In the genomic region with DNA sequence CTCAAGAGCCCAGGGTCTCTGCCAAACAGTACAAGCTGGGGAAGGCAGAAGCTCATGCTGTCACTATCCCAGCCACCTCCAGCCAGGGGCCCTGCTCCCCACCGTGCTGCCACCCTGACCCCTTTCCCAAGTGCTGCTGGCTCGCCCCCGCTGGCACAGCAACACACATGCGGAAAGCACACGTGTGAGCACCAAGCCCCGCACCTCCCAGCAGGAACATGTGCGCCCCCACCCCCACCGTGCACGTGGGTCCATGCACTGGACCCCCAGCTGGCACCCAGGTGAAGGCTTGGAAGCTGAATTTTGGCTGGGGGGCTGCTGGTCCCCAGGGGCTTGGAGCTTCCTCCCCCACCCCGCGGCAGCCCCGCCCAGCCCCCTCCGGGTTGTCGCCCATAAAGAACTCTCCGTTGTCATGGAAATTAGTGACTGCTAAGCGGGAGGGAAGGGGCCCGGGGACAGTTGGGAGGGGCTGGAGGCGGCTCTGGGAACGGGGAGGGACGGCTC, we compare ENCODE assay signal across 12 cellular contexts. TPM values are rescaled to one million over a fixed set of nuclear protein-coding genes. Genes with fewer than 3 reads are reported as not detected.
DNase-seq lines count a peak whose midpoint lies in the region; ATAC-seq and TF ChIP-seq lines count a peak whose summit lies in the region.
"Had no signal": no experiment of that assay in that cellular context is flagged by ENCODE, and none has a peak within 500 bp of the region (broad histone marks: within the 10 kb centered on the region; RNA-seq: fewer than 3 reads in every experiment).

No MANE protein-coding gene starts in this region.

- H3K27me3 ChIP-seq in ACC112 (ENCODE audit: insufficient read depth, low read length) (peaks cover 70% of the 10 kb centered on the region), DOHH2 (ENCODE audit: control insufficient read depth, low read length) (peaks cover 60% of the 10 kb centered on the region)

- H3K27me3 Mint-ChIP-seq in activated T-helper 1 cell treated with anti-CD3 and anti-CD28 coated beads, Interleukin-12 subunit alpha, Interleukin-12 subunit beta, Interleukin-2, Interleukin-4 antibody, amounts not matched to agents 30 ng/mL and 10 ng/mL and 1 ng/mL, durations not matched to agents 14 hours and 24 hours and 36 hours (ENCODE audit: insufficient read depth), result peaks cover 33% of the 10 kb centered on the region

- no peak overlapping the region for H2AFZ ChIP-seq in ACC112 (ENCODE audit: low read length, unreplicated experiment)

- H3K4me2 ChIP-seq in DOHH2 (ENCODE audit: low read length), result peak overlapping the region; percentile 82

- no peaks in the 10 kb centered on the region for H3K36me3 ChIP-seq in ACC112 (ENCODE audit: insufficient read depth, low read length)
- no peaks in the 10 kb centered on the region for H3K36me3 ChIP-seq in DOHH2 (ENCODE audit: control insufficient read depth, low read length)
- no peaks in the 10 kb centered on the region for H3K36me3 ChIP-seq in mesodermal cell (ENCODE audit: control insufficient read depth, insufficient read depth, low read length)
- H3K36me3 ChIP-seq: right atrium auricular region had no signal

- 0 to 4% methylated on average over 9 to 20 of the region's 20 CpGs for WGBS in mesodermal cell (ENCODE audit: insufficient coverage in 2 of 2), 2 experiments

- H3K4me1 Mint-ChIP-seq in activated T-helper 1 cell treated with anti-CD3 and anti-CD28 coated beads, Interleukin-12 subunit alpha, Interleukin-12 subunit beta, Interleukin-2, Interleukin-4 antibody, amounts not matched to agents 30 ng/mL and 10 ng/mL and 1 ng/mL, durations not matched to agents 14 hours and 24 hours and 36 hours (ENCODE audit: low read depth), result no peaks in the 10 kb centered on the region

- no peak overlapping the region for H3K27ac ChIP-seq in ACC112 (ENCODE audit: low read depth, low read length)
- no peak overlapping the region for H3K27ac ChIP-seq in DOHH2 (ENCODE audit: low read depth, low read length)
- H3K27ac ChIP-seq in mesodermal cell (ENCODE audit: low read depth, low read length, severe bottlenecking), result no peak overlapping the region
- H3K27ac ChIP-seq: right atrium auricular region had no signal

- no peak for ATAC-seq in GM21390 (IDR thresholded peaks at IDR 0.05; ENCODE audit: unreplicated experiment)
- ATAC-seq in HG03378 (IDR thresholded peaks at IDR 0.05; ENCODE audit: unreplicated experiment), result no peak
- no peak for ATAC-seq in HG03521 (IDR thresholded peaks at IDR 0.05; ENCODE audit: unreplicated experiment)

- no peaks in the 10 kb centered on the region for H3K9me3 Mint-ChIP-seq in activated T-helper 1 cell treated with anti-CD3 and anti-CD28 coated beads, Interleukin-12 subunit alpha, Interleukin-12 subunit beta, Interleukin-2, Interleukin-4 antibody, amounts not matched to agents 30 ng/mL and 10 ng/mL and 1 ng/mL, durations not matched to agents 14 hours and 24 hours and 36 hours

- no peaks in the 10 kb centered on the region for H3K9me2 ChIP-seq in DOHH2 (replicated peaks; ENCODE audit: control insufficient read depth, low read length)

- DNase-seq in activated T-helper 1 cell treated with anti-CD3 and anti-CD28 coated beads, Interleukin-12 subunit alpha, Interleukin-12 subunit beta, Interleukin-2, Interleukin-4 antibody, amounts not matched to agents 30 ng/mL and 10 ng/mL and 1 ng/mL, durations not matched to agents 14 hours and 24 hours and 36 hours (ENCODE audit: low spot score), result no peak
- DNase-seq in activated CD8-positive, alpha-beta memory T cell treated with anti-CD3 and anti-CD28 coated beads for 24 hours, result no peak
- DNase-seq: foreskin melanocyte, SHP77 had no signal

- H3K4me1 ChIP-seq in ACC112 (ENCODE audit: control insufficient read depth, insufficient read depth, low read length, unreplicated experiment) (no peaks in the 10 kb centered on the region), DOHH2 (ENCODE audit: control insufficient read depth, low read length) (peaks cover 16% of the 10 kb centered on the region), mesodermal cell (ENCODE audit: control insufficient read depth, insufficient read depth, low read length, poor library complexity, severe bottlenecking) (peaks cover 17% of the 10 kb centered on the region)

- H3K9me3 ChIP-seq in DOHH2 (ENCODE audit: control insufficient read depth, insufficient read depth, low read length), result no peaks in the 10 kb centered on the region
- H3K9me3 ChIP-seq in mesodermal cell (ENCODE audit: control insufficient read depth, low read length), result no peaks in the 10 kb centered on the region
- H3K9me3 ChIP-seq: right atrium auricular region had no signal

- no peaks in the 10 kb centered on the region for H4K20me1 ChIP-seq in DOHH2 (ENCODE audit: control insufficient read depth, insufficient read depth, low read depth, low read length)

- H3K27ac Mint-ChIP-seq in activated T-helper 1 cell treated with anti-CD3 and anti-CD28 coated beads, Interleukin-12 subunit alpha, Interleukin-12 subunit beta, Interleukin-2, Interleukin-4 antibody, amounts not matched to agents 30 ng/mL and 10 ng/mL and 1 ng/mL, durations not matched to agents 14 hours and 24 hours and 36 hours, result no peak overlapping the region

- no peaks in the 10 kb centered on the region for H3F3A ChIP-seq in DOHH2 (ENCODE audit: control insufficient read depth, insufficient read depth)

- H3K36me3 Mint-ChIP-seq in activated T-helper 1 cell treated with anti-CD3 and anti-CD28 coated beads, Interleukin-12 subunit alpha, Interleukin-12 subunit beta, Interleukin-2, Interleukin-4 antibody, amounts not matched to agents 30 ng/mL and 10 ng/mL and 1 ng/mL, durations not matched to agents 14 hours and 24 hours and 36 hours (ENCODE audit: low read depth), result no peaks in the 10 kb centered on the region

- H3K79me2 ChIP-seq in ACC112 (ENCODE audit: control insufficient read depth, insufficient read depth, low read length, unreplicated experiment) (no peaks in the 10 kb centered on the region), DOHH2 (ENCODE audit: control insufficient read depth, low read length) (no peaks in the 10 kb centered on the region)

- no peak for TF ChIP-seq CTCF in DOHH2 (IDR thresholded peaks at IDR 0.05; ENCODE audit: low read depth, low read length, poor library complexity, severe bottlenecking)

- H3K4me3 ChIP-seq in ACC112 (ENCODE audit: low read depth, low read length) (peak overlapping the region; percentile 15; the same call in 1 of the 2 replicates), DOHH2 (ENCODE audit: low read length) (peak overlapping the region; percentile 64), mesodermal cell (ENCODE audit: extremely low read depth, insufficient read depth, low read length, poor library complexity, severe bottlenecking) (peak overlapping the region; percentile 37)

- H3K4me3 Mint-ChIP-seq in activated T-helper 1 cell treated with anti-CD3 and anti-CD28 coated beads, Interleukin-12 subunit alpha, Interleukin-12 subunit beta, Interleukin-2, Interleukin-4 antibody, amounts not matched to agents 30 ng/mL and 10 ng/mL and 1 ng/mL, durations not matched to agents 14 hours and 24 hours and 36 hours, result peak overlapping the region; percentile 42

- intact Hi-C loops in activated T-helper 1 cell treated with anti-CD3 and anti-CD28 coated beads, Interleukin-12 subunit alpha, Interleukin-12 subunit beta, Interleukin-2, Interleukin-4 antibody, amounts not matched to agents 30 ng/mL and 10 ng/mL and 1 ng/mL, durations not matched to agents 14 hours and 24 hours and 36 hours (cut with micrococcal nuclease), result loop anchor here (1.0 kb wide), 1 partner anchor 13 kb away; the partner anchor contains the start of gene TRAIP

RNA-seq across cellular contexts. Expression of gene CAMKV, which starts 0.7 kb away (rescaled TPM):
- 0.96 and 1.0 TPM in 2 replicates for total RNA-seq in activated T-helper 1 cell treated with anti-CD3 and anti-CD28 coated beads, Interleukin-12 subunit alpha, Interleukin-12 subunit beta, Interleukin-2, Interleukin-4 antibody, amounts not matched to agents 30 ng/mL and 10 ng/mL and 1 ng/mL, durations not matched to agents 14 hours and 24 hours and 36 hours
- 6.3 TPM for polyA plus RNA-seq in mesodermal cell (2013, experiment 1 of 2)
- 3.4 TPM for polyA plus RNA-seq in mesodermal cell (2013, experiment 2 of 2)
- total RNA-seq: right atrium auricular region had no signal

RNA-seq across cellular contexts. Expression of gene TRAIP, which starts 12.6 kb away (rescaled TPM):
- 26.5 and 27.9 TPM in 2 replicates for total RNA-seq in activated T-helper 1 cell treated with anti-CD3 and anti-CD28 coated beads, Interleukin-12 subunit alpha, Interleukin-12 subunit beta, Interleukin-2, Interleukin-4 antibody, amounts not matched to agents 30 ng/mL and 10 ng/mL and 1 ng/mL, durations not matched to agents 14 hours and 24 hours and 36 hours
- 11.2 TPM for polyA plus RNA-seq in mesodermal cell (2013, experiment 1 of 2)
- 11.5 TPM for polyA plus RNA-seq in mesodermal cell (2013, experiment 2 of 2)

RNA-seq across cellular contexts. Expression of gene MST1R, which starts 34.7 kb away (rescaled TPM):
- 1.6 and 2.5 TPM in 2 replicates for total RNA-seq in activated T-helper 1 cell treated with anti-CD3 and anti-CD28 coated beads, Interleukin-12 subunit alpha, Interleukin-12 subunit beta, Interleukin-2, Interleukin-4 antibody, amounts not matched to agents 30 ng/mL and 10 ng/mL and 1 ng/mL, durations not matched to agents 14 hours and 24 hours and 36 hours
- 0.55 TPM for polyA plus RNA-seq in mesodermal cell (2013, experiment 1 of 2)
- 0.96 TPM for polyA plus RNA-seq in mesodermal cell (2013, experiment 2 of 2)
- total RNA-seq: LHCN-M2 had no signal

RNA-seq across cellular contexts. Expression of gene UBA7, which starts 55.2 kb away (rescaled TPM):
- 90.3 and 97.5 TPM in 2 replicates for total RNA-seq in activated T-helper 1 cell treated with anti-CD3 and anti-CD28 coated beads, Interleukin-12 subunit alpha, Interleukin-12 subunit beta, Interleukin-2, Interleukin-4 antibody, amounts not matched to agents 30 ng/mL and 10 ng/mL and 1 ng/mL, durations not matched to agents 14 hours and 24 hours and 36 hours
- 4.5 TPM for polyA plus RNA-seq in mesodermal cell (2013, experiment 1 of 2)
- polyA plus RNA-seq in mesodermal cell (2013, experiment 2 of 2), result 4.2 TPM
